In genomic region chr12:41507286-41507685, GRCh38 we compare ENCODE assay signal across 31 cellular contexts.
"Had no signal": no experiment of that assay in that cellular context is flagged by ENCODE, and none has a peak within 500 bp of the region (broad histone marks: within the 10 kb centered on the region; RNA-seq: fewer than 3 reads in every experiment).

No MANE protein-coding gene starts in this region.

- H3K36me3 ChIP-seq: adrenal gland had no signal

- H3K9me3 ChIP-seq: adrenal gland had no signal

- ATAC-seq: activated T-helper 17 cell treated with anti-CD3 and anti-CD28 coated beads, Interleukin-2, amount 50 U/mL, for 72 hours; K562; Panc1; Right ventricle myocardium inferior; T-cell had no signal

- H3K4me3 ChIP-seq: adrenal gland, K562, SK-N-MC had no signal

- H3K27ac ChIP-seq: adrenal gland, SK-N-MC had no signal

- H3K27me3 ChIP-seq: adrenal gland had no signal

- H3K4me1 ChIP-seq: adrenal gland had no signal

- FAIRE-seq: K562, TTC549 had no signal

- DNase-seq: activated B cell treated with CpG ODN at 0.5 μM for 24 hours; activated CD4-positive, alpha-beta memory T cell treated with anti-CD3 and anti-CD28 coated beads, Interleukin-2, amount 10 ng/mL, durations not matched to agents 7 days and 5 days; activated CD4-positive, alpha-beta T cell treated with anti-CD3 and anti-CD28 coated beads for 1 hour; activated CD4-positive, alpha-beta T cell treated with anti-CD3 and anti-CD28 coated beads, Interleukin-2, amount 10 ng/mL, durations not matched to agents 7 days and 5 days; activated gamma-delta T cell; activated naive CD4-positive, alpha-beta T cell treated with anti-CD3 and anti-CD28 coated beads for 36 hours; activated naive CD8-positive, alpha-beta T cell treated with anti-CD3 and anti-CD28 coated beads for 36 hours; activated T-cell treated with anti-CD3 and anti-CD28 coated beads for 4 hours; activated T-cell treated with anti-CD3 and anti-CD28 coated beads, Interleukin-2, amount 50 U/mL, for 48 hours; adrenal gland; anterior cingulate cortex; central memory CD4-positive, alpha-beta T cell; Kasumi-1; NCI-H1048; NCI-H1417; NCI-H2029; NCI-H2107; NCI-H2171 treated with DMSO at 0.1 percent for 48 hours; NCI-H226; NCI-H526; NCI-H774; RPMI8226; T-cell; T-helper 2 cell; T1000 had no signal
